Comparison of ENCODE assay signal across 8 cellular contexts in genomic region chr4:38523524-38524448, GRCh38.
DNase-seq lines count a peak whose midpoint lies in the region; ATAC-seq and TF ChIP-seq lines count a peak whose summit lies in the region.

No MANE protein-coding gene starts in this region.

- no peaks in the 10 kb centered on the region for H3F3A ChIP-seq in SK-N-SH (replicated peaks; ENCODE audit: insufficient read depth)

- TF ChIP-seq RAD21 in SK-N-SH (IDR thresholded peaks at IDR 0.05; ENCODE audit: low read length), result no peak

- no peak overlapping the region for H2AFZ ChIP-seq in SK-N-SH (ENCODE audit: low read depth)

- CTCF ChIA-PET in SK-N-SH (lab: Yijun Ruan, JAX), result no interaction called here

- peak overlapping the region in 1 of 2 donors; percentile 56 for H3K27ac Mint-ChIP-seq in activated naive CD4-positive, alpha-beta T cell treated with anti-CD3 and anti-CD28 coated beads, Interleukin-2, amount 50 U/mL, for 72 hours

- no peak for TF ChIP-seq CTCF in NB4 (IDR thresholded peaks at IDR 0.05; ENCODE audit: low read depth, low read length)
- no peak for TF ChIP-seq CTCF in SK-N-SH (IDR thresholded peaks at IDR 0.05)

- H3K9me3 ChIP-seq in SK-N-SH, result no peaks in the 10 kb centered on the region

- WGBS in SK-N-SH (ENCODE audit: low lambda C conversion rate), result 72% methylated on average over 16 of the region's 16 CpGs

- no peak for TF ChIP-seq EP300 in SK-N-SH (IDR thresholded peaks at IDR 0.05; ENCODE audit: borderline replicate concordance in 1 of 2, low read depth in 1 of 2, low read length in 1 of 2)

- H3K4me1 ChIP-seq in SK-N-SH (ENCODE audit: control insufficient read depth in 1 of 2, insufficient read depth in 2 of 2, low read depth in 1 of 2, low read length in 1 of 2), result no peaks in the 10 kb centered on the region; a peak in 1 of 4 replicates

- H3K4me2 ChIP-seq in SK-N-SH, result no peak overlapping the region

- no peaks in the 10 kb centered on the region for H3K79me2 ChIP-seq in SK-N-SH (ENCODE audit: insufficient read depth)

- H3K4me3 ChIP-seq in NB4 (ENCODE audit: low read depth, low read length) (no peak overlapping the region), SK-N-SH (ENCODE audit: low read depth in 2 of 2, low read length in 1 of 2) (no peak overlapping the region)

- peaks cover 4 to 12% of the 10 kb centered on the region in 2 donors for H3K9me3 Mint-ChIP-seq in activated naive CD4-positive, alpha-beta T cell treated with anti-CD3 and anti-CD28 coated beads, Interleukin-2, amount 50 U/mL, for 72 hours

- peak; percentile 21 for DNase-seq in NB4 (ENCODE audit: low read depth)
- peak in 1 of 2 donors; percentile 31 for DNase-seq in activated naive CD4-positive, alpha-beta T cell treated with anti-CD3 and anti-CD28 coated beads, Interleukin-2, amount 50 U/mL, for 72 hours (ENCODE audit: low spot score in 2 of 2)
- peak; percentile 50 to 63 for DNase-seq in stimulated activated CD4-positive, alpha-beta T cell treated with anti-CD3 and anti-CD28 coated beads, Interleukin-2, amount 100 ng/mL, for 24 hours
- no peak for DNase-seq in T1000 (lab: John Stamatoyannopoulos, UW)
- no peak for DNase-seq in NCI-H526 (lab: John Stamatoyannopoulos, UW)
- no peak for DNase-seq in SK-N-SH

- TF ChIP-seq POLR2A in GM18505 (IDR thresholded peaks at IDR 0.05; ENCODE audit: borderline replicate concordance, extremely low read depth, insufficient read depth, insufficient read length) (no peak), NB4 (IDR thresholded peaks at IDR 0.05; ENCODE audit: extremely low read depth, insufficient read length) (no peak)

- H3K27me3 ChIP-seq in SK-N-SH (ENCODE audit: insufficient read depth), result peaks cover 6% of the 10 kb centered on the region; the same call in 1 of the 2 replicates

- H3K9ac ChIP-seq in SK-N-SH, result no peak overlapping the region

- ATAC-seq in GM18505 (IDR thresholded peaks at IDR 0.05; ENCODE audit: unreplicated experiment) (peak; percentile 95), HG02571 (IDR thresholded peaks at IDR 0.05; ENCODE audit: unreplicated experiment) (peak; percentile 99)
- ATAC-seq in activated naive CD4-positive, alpha-beta T cell treated with anti-CD3 and anti-CD28 coated beads, Interleukin-2, amount 50 U/mL, for 72 hours, result peak; percentile 88 to 91

- no peaks in the 10 kb centered on the region for H3K9me2 ChIP-seq in SK-N-SH

- no peak overlapping the region for H3K27ac ChIP-seq in SK-N-SH (ENCODE audit: low read depth in 2 of 2, low read length in 1 of 2)

- no peaks in the 10 kb centered on the region for H3K36me3 ChIP-seq in SK-N-SH (replicated peaks in 1 of 2; ENCODE audit: control insufficient read depth in 1 of 2, insufficient read depth in 2 of 2, low read length in 1 of 2)

- POLR2A ChIA-PET in SK-N-SH (lab: Yijun Ruan, JAX), result no interaction called here

- peaks cover 9 to 24% of the 10 kb centered on the region in 2 donors for H3K36me3 Mint-ChIP-seq in activated naive CD4-positive, alpha-beta T cell treated with anti-CD3 and anti-CD28 coated beads, Interleukin-2, amount 50 U/mL, for 72 hours

- no peaks in the 10 kb centered on the region for H4K20me1 ChIP-seq in SK-N-SH (ENCODE audit: insufficient read depth)

TF ChIP-seq in SK-N-SH, 30 proteins besides CTCF, POLR2A, EP300 and RAD21:
- TF ChIP-seq RCOR1 (IDR thresholded peaks at IDR 0.05; ENCODE audit: low read length), result no peak
- TF ChIP-seq, protein P1, sequence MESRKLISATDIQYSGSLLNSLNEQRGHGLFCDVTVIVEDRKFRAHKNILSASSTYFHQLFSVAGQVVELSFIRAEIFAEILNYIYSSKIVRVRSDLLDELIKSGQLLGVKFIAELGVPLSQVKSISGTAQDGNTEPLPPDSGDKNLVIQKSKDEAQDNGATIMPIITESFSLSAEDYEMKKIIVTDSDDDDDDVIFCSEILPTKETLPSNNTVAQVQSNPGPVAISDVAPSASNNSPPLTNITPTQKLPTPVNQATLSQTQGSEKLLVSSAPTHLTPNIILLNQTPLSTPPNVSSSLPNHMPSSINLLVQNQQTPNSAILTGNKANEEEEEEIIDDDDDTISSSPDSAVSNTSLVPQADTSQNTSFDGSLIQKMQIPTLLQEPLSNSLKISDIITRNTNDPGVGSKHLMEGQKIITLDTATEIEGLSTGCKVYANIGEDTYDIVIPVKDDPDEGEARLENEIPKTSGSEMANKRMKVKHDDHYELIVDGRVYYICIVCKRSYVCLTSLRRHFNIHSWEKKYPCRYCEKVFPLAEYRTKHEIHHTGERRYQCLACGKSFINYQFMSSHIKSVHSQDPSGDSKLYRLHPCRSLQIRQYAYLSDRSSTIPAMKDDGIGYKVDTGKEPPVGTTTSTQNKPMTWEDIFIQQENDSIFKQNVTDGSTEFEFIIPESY (IDR thresholded peaks at IDR 0.05; ENCODE audit: borderline replicate concordance, low read depth), result no peak
- no peak for TF ChIP-seq MXI1 (IDR thresholded peaks at IDR 0.05; ENCODE audit: low read depth, low read length)
- TF ChIP-seq GABPA (IDR thresholded peaks at IDR 0.05; ENCODE audit: low read depth), result no peak
- no peak for TF ChIP-seq POLR2AphosphoS5 (IDR thresholded peaks at IDR 0.05; ENCODE audit: low read depth, low read length)
- TF ChIP-seq FOXM1 (IDR thresholded peaks at IDR 0.05; ENCODE audit: low read depth), result no peak
- no peak for TF ChIP-seq TCF12 (IDR thresholded peaks at IDR 0.05)
- TF ChIP-seq, protein P2, sequence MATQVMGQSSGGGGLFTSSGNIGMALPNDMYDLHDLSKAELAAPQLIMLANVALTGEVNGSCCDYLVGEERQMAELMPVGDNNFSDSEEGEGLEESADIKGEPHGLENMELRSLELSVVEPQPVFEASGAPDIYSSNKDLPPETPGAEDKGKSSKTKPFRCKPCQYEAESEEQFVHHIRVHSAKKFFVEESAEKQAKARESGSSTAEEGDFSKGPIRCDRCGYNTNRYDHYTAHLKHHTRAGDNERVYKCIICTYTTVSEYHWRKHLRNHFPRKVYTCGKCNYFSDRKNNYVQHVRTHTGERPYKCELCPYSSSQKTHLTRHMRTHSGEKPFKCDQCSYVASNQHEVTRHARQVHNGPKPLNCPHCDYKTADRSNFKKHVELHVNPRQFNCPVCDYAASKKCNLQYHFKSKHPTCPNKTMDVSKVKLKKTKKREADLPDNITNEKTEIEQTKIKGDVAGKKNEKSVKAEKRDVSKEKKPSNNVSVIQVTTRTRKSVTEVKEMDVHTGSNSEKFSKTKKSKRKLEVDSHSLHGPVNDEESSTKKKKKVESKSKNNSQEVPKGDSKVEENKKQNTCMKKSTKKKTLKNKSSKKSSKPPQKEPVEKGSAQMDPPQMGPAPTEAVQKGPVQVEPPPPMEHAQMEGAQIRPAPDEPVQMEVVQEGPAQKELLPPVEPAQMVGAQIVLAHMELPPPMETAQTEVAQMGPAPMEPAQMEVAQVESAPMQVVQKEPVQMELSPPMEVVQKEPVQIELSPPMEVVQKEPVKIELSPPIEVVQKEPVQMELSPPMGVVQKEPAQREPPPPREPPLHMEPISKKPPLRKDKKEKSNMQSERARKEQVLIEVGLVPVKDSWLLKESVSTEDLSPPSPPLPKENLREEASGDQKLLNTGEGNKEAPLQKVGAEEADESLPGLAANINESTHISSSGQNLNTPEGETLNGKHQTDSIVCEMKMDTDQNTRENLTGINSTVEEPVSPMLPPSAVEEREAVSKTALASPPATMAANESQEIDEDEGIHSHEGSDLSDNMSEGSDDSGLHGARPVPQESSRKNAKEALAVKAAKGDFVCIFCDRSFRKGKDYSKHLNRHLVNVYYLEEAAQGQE (IDR thresholded peaks at IDR 0.05; ENCODE audit: low read depth, low read length), result no peak
- no peak for TF ChIP-seq ELF1 (IDR thresholded peaks at IDR 0.05)
- no peak for TF ChIP-seq TEAD4 (IDR thresholded peaks at IDR 0.05; ENCODE audit: borderline replicate concordance, insufficient read depth)
- TF ChIP-seq IRF3 (IDR thresholded peaks at IDR 0.05; ENCODE audit: low read depth, low read length), result no peak
- no peak for TF ChIP-seq CHD2 (IDR thresholded peaks at IDR 0.05; ENCODE audit: low read length, partially characterized antibody)
- no peak for TF ChIP-seq FOXJ3 (CRISPR knock-in tag; IDR thresholded peaks at IDR 0.05)

Comparison
In these comparisons a context has a peak if more than half of its experiments do, and no peak if none do; other contexts are left out.
1. DNase-seq: peak in NB4 (single experiment) and stimulated activated CD4-positive, alpha-beta T cell treated with anti-CD3 and anti-CD28 coated beads, Interleukin-2, amount 100 ng/mL, for 24 hours (2 of 2); none in T1000 (single experiment), NCI-H526 (0 of 2) and SK-N-SH (single experiment).
2. Peak in every context shown above with its lines, with median percentiles within 50 percentile points of each other: ATAC-seq.